In genomic region chr13:21075303-21076264, GRCh38 we compare ENCODE assay signal across 8 cellular contexts. TPM values are rescaled to one million over a fixed set of nuclear protein-coding genes. Genes with fewer than 3 reads are reported as not detected.
DNase-seq lines count a peak whose midpoint lies in the region; ATAC-seq, FAIRE-seq and TF ChIP-seq lines count a peak whose summit lies in the region.

No MANE protein-coding gene starts in this region.

- POLR2A ChIA-PET in BJ (lab: Charles Lee) = no interaction called here

- peak overlapping the region; percentile 41 for H3K4me3 Mint-ChIP-seq in astrocyte (ENCODE audit: unreplicated experiment)

- CTCF ChIA-PET in BJ (lab: Yijun Ruan, JAX) = no interaction called here

- H3K79me2 ChIP-seq in astrocyte (ENCODE audit: insufficient read depth, low read length) = no peaks in the 10 kb centered on the region

- peak overlapping the region; percentile 86 for H3K4me2 ChIP-seq in astrocyte (ENCODE audit: low read length)

- no peak for DNase-seq in BJ (ENCODE audit: low read depth)
- DNase-seq in astrocyte (ENCODE audit: low read depth) = no peak
- DNase-seq in iPS-NIHi11 (ENCODE audit: low spot score) = peak; percentile 71
- peak; percentile 88 for DNase-seq in spleen
- DNase-seq in putamen (ENCODE audit: low spot score) = no peak

- WGBS in spleen, 5 donors = 1 to 4% (median 2%) methylated on average over 38 to 55 of the region's 67 CpGs

- H3K4me1 Mint-ChIP-seq in astrocyte (ENCODE audit: low read depth, unreplicated experiment) = peaks cover 33% of the 10 kb centered on the region

- TF ChIP-seq CTCF in BJ (IDR thresholded peaks at IDR 0.05; ENCODE audit: insufficient read depth, low read depth, low read length) (no peak), astrocyte (IDR thresholded peaks at IDR 0.05; ENCODE audit: insufficient read depth, low read depth, low read length) (no peak), spleen (IDR thresholded peaks at IDR 0.05 in 8 of 11, conservative IDR thresholded peaks at IDR 0.05 in 3 of 11) (no peak)

- no peaks in the 10 kb centered on the region for H3K9me3 Mint-ChIP-seq in astrocyte (ENCODE audit: unreplicated experiment)

- H3K27me3 Mint-ChIP-seq in astrocyte (ENCODE audit: low read depth, unreplicated experiment) = peaks cover 2% of the 10 kb centered on the region

- H3K27ac ChIP-seq in astrocyte (ENCODE audit: low read depth, low read length) (peak overlapping the region; percentile 32), spleen (peak overlapping the region; percentile 22 to 87 (median 70))

- no peak for TF ChIP-seq POLR2A in spleen (IDR thresholded peaks at IDR 0.05)

- H3K27me3 ChIP-seq in BJ (ENCODE audit: control insufficient read depth, insufficient read depth, low read length) (no peaks in the 10 kb centered on the region), astrocyte (ENCODE audit: insufficient read depth, low read length) (no peaks in the 10 kb centered on the region), spleen (replicated peaks in 1 of 7) (peaks cover 0 to 19% (median 0%) of the 10 kb centered on the region in 7 donors)

- H3K9me3 ChIP-seq in astrocyte (ENCODE audit: insufficient read depth, low read depth, low read length) = no peaks in the 10 kb centered on the region
- no peaks in the 10 kb centered on the region for H3K9me3 ChIP-seq in spleen

- H3K36me3 Mint-ChIP-seq in astrocyte (ENCODE audit: low read depth, unreplicated experiment) = no peaks in the 10 kb centered on the region

- no peak overlapping the region for H3K27ac Mint-ChIP-seq in astrocyte (ENCODE audit: unreplicated experiment)

- H3K36me3 ChIP-seq in BJ (ENCODE audit: control insufficient read depth, insufficient read depth, low read length) = no peaks in the 10 kb centered on the region
- no peaks in the 10 kb centered on the region for H3K36me3 ChIP-seq in astrocyte (ENCODE audit: insufficient read depth, low read length)
- no peaks in the 10 kb centered on the region for H3K36me3 ChIP-seq in spleen

- peak overlapping the region; percentile 73 for H3K9ac ChIP-seq in astrocyte (ENCODE audit: low read length)

- intact Hi-C loops in spleen (cut with DNase I; ENCODE audit: low total_unique reads) = loop anchor here (10.0 kb wide), 1 partner anchor 51 kb away; no protein-coding TSS in a partner anchor

- H4K20me1 ChIP-seq in astrocyte (ENCODE audit: insufficient read depth, low read length) = no peaks in the 10 kb centered on the region

- no peak for FAIRE-seq in astrocyte (lab: Jason Lieb, UNC)

- peak overlapping the region; percentile 87 for H2AFZ ChIP-seq in astrocyte (ENCODE audit: low read depth, low read length)

- H3K4me3 ChIP-seq in BJ (ENCODE audit: low read depth, low read length) (peak overlapping the region; percentile 32), astrocyte (ENCODE audit: insufficient read depth, low read depth, low read length) (peak overlapping the region; percentile 53), spleen (peak overlapping the region; percentile 29 to 77 (median 54))

- H3K4me1 ChIP-seq in astrocyte (ENCODE audit: insufficient read depth, low read length) (peaks cover 24% of the 10 kb centered on the region), spleen (peaks cover 10 to 53% (median 26%) of the 10 kb centered on the region in 6 donors)

- peak; percentile 60 for ATAC-seq in HG02759 (IDR thresholded peaks at IDR 0.05; ENCODE audit: unreplicated experiment)
- ATAC-seq in GM21737 (IDR thresholded peaks at IDR 0.05; ENCODE audit: unreplicated experiment) = no peak
- no peak for ATAC-seq in GM18858 (IDR thresholded peaks at IDR 0.05; ENCODE audit: unreplicated experiment)

RNA-seq across cellular contexts. Expression of gene LATS2, which starts 14.2 kb away (rescaled TPM):
- 17.3 and 20.0 TPM in 2 replicates for polyA plus RNA-seq in BJ (2011; rRNA removed)
- 23.9 and 28.6 TPM in 2 replicates for polyA minus RNA-seq in BJ (2011; rRNA and poly(A)+ RNA removed)
- total RNA-seq in astrocyte = 46.3 and 46.7 TPM in 2 replicates
- 10 to 100 TPM; 20.9 to 34.6 (median 29.3) TPM for total RNA-seq in spleen
- polyA plus RNA-seq in spleen = 1 to 10 TPM; 2.5 to 5.8 (median 2.7) TPM

Comparison
In these comparisons a context has a peak if more than half of its experiments do, and no peak if none do; other contexts are left out.
1. DNase-seq: peak in iPS-NIHi11 (single experiment) and spleen (single experiment); none in BJ (single experiment), astrocyte (single experiment) and putamen (single experiment).
2. Peak in every context shown above with its lines, with median percentiles within 50 percentile points of each other: H3K4me3 ChIP-seq.